Comparison of ENCODE assay signal across 8 cellular contexts in genomic region chr6:95577317-95578105, GRCh38. TPM values are rescaled to one million over a fixed set of nuclear protein-coding genes. Genes with fewer than 3 reads are reported as not detected.
DNase-seq lines count a peak whose midpoint lies in the region; ATAC-seq and TF ChIP-seq lines count a peak whose summit lies in the region.

MANEA (plus strand) TSS chr6:95577535; CDS start chr6:95586440, 8,905 bp downstream.

- under 1% methylated on average over 53 of the region's 70 CpGs for WGBS in smooth muscle cell (ENCODE audit: low lambda C conversion rate)

- H3K9me3 ChIP-seq in WERI-Rb-1 (ENCODE audit: severe bottlenecking), result no peaks in the 10 kb centered on the region
- H3K9me3 ChIP-seq in breast epithelium, result no peaks in the 10 kb centered on the region
- no peaks in the 10 kb centered on the region for H3K9me3 ChIP-seq in smooth muscle cell (replicated peaks; ENCODE audit: low read depth)

- peak within 1 kb of the TSS; percentile 93 for H3K27ac ChIP-seq in WERI-Rb-1
- peak within 1 kb of the TSS; percentile 94 to 95 for H3K27ac ChIP-seq in breast epithelium
- H3K27ac ChIP-seq in smooth muscle cell (ENCODE audit: low read depth), result peak within 1 kb of the TSS; percentile 79

- TF ChIP-seq POLR2A in breast epithelium (IDR thresholded peaks at IDR 0.05), result no peak

- DNase-seq in AG04449 (ENCODE audit: low read depth, low spot score) (peak; percentile 31), NCI-H2196 (lab: John Stamatoyannopoulos, UW; ENCODE audit: unreplicated experiment) (peak; percentile 65), WERI-Rb-1 (peak; percentile 87), breast epithelium (ENCODE audit: low spot score in 2 of 2) (peak; percentile 61 to 67), iPS-NIHi11 (ENCODE audit: low spot score) (peak; percentile 88), smooth muscle cell (lab: John Stamatoyannopoulos, UW; ENCODE audit: unreplicated experiment) (peak; percentile 51)

- CTCF ChIA-PET in AG04449 (lab: Yijun Ruan, JAX), result no interaction called here

- H3K4me1 ChIP-seq in breast epithelium (peaks cover 0 to 11% of the 10 kb centered on the region in 2 donors), smooth muscle cell (ENCODE audit: low read depth) (peaks cover 29% of the 10 kb centered on the region)

- peaks cover 59% of the 10 kb centered on the region for H3K79me2 ChIP-seq in smooth muscle cell (ENCODE audit: low read depth)

- intact Hi-C loops in breast epithelium (cut with DNase I; ENCODE audit: low total_unique reads), result no loop called here

- POLR2A ChIA-PET in AG04449 (lab: Yijun Ruan, JAX), result no interaction called here

- peaks cover 13% of the 10 kb centered on the region for H4K20me1 ChIP-seq in smooth muscle cell (ENCODE audit: low read depth)

- H3F3A ChIP-seq in smooth muscle cell (ENCODE audit: low read depth), result peaks cover 4% of the 10 kb centered on the region

- H3K36me3 ChIP-seq in WERI-Rb-1 (no peaks in the 10 kb centered on the region), breast epithelium (no peaks in the 10 kb centered on the region), smooth muscle cell (ENCODE audit: low read depth) (no peaks in the 10 kb centered on the region)

- peak within 1 kb of the TSS; percentile 87 for H3K4me2 ChIP-seq in smooth muscle cell

- peak; percentile 61 for ATAC-seq in GM18873 (IDR thresholded peaks at IDR 0.05; ENCODE audit: low FRiP score, unreplicated experiment)
- ATAC-seq in HG03135 (IDR thresholded peaks at IDR 0.05; ENCODE audit: unreplicated experiment), result peak; percentile 80

- peak within 1 kb of the TSS; percentile 82 for H3K4me3 ChIP-seq in AG04449 (ENCODE audit: low read depth, low read length)
- H3K4me3 ChIP-seq in WERI-Rb-1 (ENCODE audit: low read depth, low read length), result peak within 1 kb of the TSS; percentile 78
- H3K4me3 ChIP-seq in breast epithelium, result peak within 1 kb of the TSS; percentile 65 to 84 (median 81)
- peak within 1 kb of the TSS; percentile 83 for H3K4me3 ChIP-seq in smooth muscle cell

- H3K27me3 ChIP-seq in WERI-Rb-1 (ENCODE audit: insufficient read depth, low read depth, severe bottlenecking) (no peaks in the 10 kb centered on the region), breast epithelium (no peaks in the 10 kb centered on the region), smooth muscle cell (ENCODE audit: low read depth) (no peaks in the 10 kb centered on the region)

- H2AFZ ChIP-seq in smooth muscle cell (ENCODE audit: low read depth), result peak within 1 kb of the TSS; percentile 100

- peak within 1 kb of the TSS; percentile 53 for H3K9ac ChIP-seq in smooth muscle cell (ENCODE audit: low read depth)

- no peak for TF ChIP-seq CTCF in AG04449 (IDR thresholded peaks at IDR 0.05; ENCODE audit: insufficient read depth, low read length, missing control alignments)
- no peak for TF ChIP-seq CTCF in WERI-Rb-1 (IDR thresholded peaks at IDR 0.05; ENCODE audit: low read depth, low read length)
- no peak for TF ChIP-seq CTCF in breast epithelium (IDR thresholded peaks at IDR 0.05)
- no peak for TF ChIP-seq CTCF in smooth muscle cell (IDR thresholded peaks at IDR 0.05; ENCODE audit: borderline replicate concordance, insufficient read depth, poor library complexity, severe bottlenecking)

RNA-seq across cellular contexts. Expression of gene MANEA, which starts in this region (rescaled TPM):
- total RNA-seq in breast epithelium (10 to 100 TPM; 12.1 to 21.8 (median 14.7) TPM), smooth muscle cell (11.0 and 16.0 TPM in 2 replicates)
- 2.7 and 4.5 TPM in 2 replicates for polyA plus RNA-seq in smooth muscle cell

Comparison
In these comparisons a context has a peak if more than half of its experiments do, and no peak if none do; other contexts are left out.
1. Peak in every context shown above with its lines: DNase-seq, ATAC-seq, H3K4me3 ChIP-seq and H3K27ac ChIP-seq.
2. DNase-seq: peak in every context shown above with its lines; median percentile 88 in iPS-NIHi11; 87 in WERI-Rb-1; 65 in NCI-H2196; 64 in breast epithelium; 51 in smooth muscle cell; 31 in AG04449.